ENCODE assay signal across 1 cellular context in the genomic region with DNA sequence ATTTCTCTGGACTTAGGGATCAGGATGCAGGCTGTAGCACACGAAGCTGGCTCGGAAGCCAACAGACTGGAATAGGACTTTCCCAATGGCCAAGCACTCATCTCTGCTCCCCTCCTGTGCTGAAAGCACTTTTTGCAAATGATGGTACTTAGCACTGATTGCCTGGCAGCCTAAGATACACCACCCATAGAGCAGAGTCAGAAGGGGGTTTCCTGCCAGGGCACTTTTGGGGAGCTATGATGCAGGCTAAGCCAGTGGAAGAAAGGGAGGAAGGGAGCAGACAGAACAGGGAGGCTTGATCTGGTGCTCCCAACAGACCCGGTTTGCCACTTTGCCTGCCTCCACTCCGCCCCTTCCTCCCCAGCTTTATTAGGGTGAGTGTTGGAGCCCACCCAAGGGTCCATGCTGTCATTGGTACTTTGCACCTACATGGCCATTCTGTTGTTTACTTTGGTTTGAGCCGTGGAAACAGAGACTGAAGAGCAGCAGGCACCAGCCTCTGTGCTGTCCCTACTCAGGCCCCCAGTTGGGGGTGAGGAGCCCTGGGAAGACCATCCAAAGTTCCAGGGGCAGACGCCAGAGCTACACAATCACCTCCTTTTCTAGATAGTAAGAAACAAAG.
TF ChIP-seq lines count a peak whose summit lies in the region.

No MANE protein-coding gene starts in this region.

TF ChIP-seq in GM23338, 12 proteins besides CTCF, POLR2A, EP300 and RAD21 (continued from another document):
- TF ChIP-seq, protein P1, sequence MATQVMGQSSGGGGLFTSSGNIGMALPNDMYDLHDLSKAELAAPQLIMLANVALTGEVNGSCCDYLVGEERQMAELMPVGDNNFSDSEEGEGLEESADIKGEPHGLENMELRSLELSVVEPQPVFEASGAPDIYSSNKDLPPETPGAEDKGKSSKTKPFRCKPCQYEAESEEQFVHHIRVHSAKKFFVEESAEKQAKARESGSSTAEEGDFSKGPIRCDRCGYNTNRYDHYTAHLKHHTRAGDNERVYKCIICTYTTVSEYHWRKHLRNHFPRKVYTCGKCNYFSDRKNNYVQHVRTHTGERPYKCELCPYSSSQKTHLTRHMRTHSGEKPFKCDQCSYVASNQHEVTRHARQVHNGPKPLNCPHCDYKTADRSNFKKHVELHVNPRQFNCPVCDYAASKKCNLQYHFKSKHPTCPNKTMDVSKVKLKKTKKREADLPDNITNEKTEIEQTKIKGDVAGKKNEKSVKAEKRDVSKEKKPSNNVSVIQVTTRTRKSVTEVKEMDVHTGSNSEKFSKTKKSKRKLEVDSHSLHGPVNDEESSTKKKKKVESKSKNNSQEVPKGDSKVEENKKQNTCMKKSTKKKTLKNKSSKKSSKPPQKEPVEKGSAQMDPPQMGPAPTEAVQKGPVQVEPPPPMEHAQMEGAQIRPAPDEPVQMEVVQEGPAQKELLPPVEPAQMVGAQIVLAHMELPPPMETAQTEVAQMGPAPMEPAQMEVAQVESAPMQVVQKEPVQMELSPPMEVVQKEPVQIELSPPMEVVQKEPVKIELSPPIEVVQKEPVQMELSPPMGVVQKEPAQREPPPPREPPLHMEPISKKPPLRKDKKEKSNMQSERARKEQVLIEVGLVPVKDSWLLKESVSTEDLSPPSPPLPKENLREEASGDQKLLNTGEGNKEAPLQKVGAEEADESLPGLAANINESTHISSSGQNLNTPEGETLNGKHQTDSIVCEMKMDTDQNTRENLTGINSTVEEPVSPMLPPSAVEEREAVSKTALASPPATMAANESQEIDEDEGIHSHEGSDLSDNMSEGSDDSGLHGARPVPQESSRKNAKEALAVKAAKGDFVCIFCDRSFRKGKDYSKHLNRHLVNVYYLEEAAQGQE (IDR thresholded peaks at IDR 0.05; ENCODE audit: unreplicated experiment) = no peak
- no peak for TF ChIP-seq ZNF331 (CRISPR knock-in tag; IDR thresholded peaks at IDR 0.05; ENCODE audit: low read depth)
